In genomic region chr4:131526686-131527085, GRCh38 we compare ENCODE assay signal across 22 cellular contexts.
"Had no signal": no experiment of that assay in that cellular context is flagged by ENCODE, and none has a peak within 500 bp of the region (broad histone marks: within the 10 kb centered on the region; RNA-seq: fewer than 3 reads in every experiment).

No MANE protein-coding gene starts in this region.

- H3K4me3 ChIP-seq: dorsolateral prefrontal cortex, gastroesophageal sphincter, neural progenitor cell, prostate gland, skin epidermis, stomach, thoracic aorta, transverse colon had no signal

- H3K79me2 ChIP-seq: parathyroid adenoma had no signal

- H3K36me3 ChIP-seq: gastroesophageal sphincter, neural progenitor cell, prostate gland, stomach, thoracic aorta, transverse colon had no signal

- H3K36me3 Mint-ChIP-seq: immature natural killer cell, natural killer cell, neural progenitor cell had no signal

- ATAC-seq: gastroesophageal sphincter, left lobe of liver, natural killer cell, sciatic nerve had no signal

- H3K4me2 ChIP-seq: neural progenitor cell had no signal

- H3K4me1 Mint-ChIP-seq: immature natural killer cell, natural killer cell, neural progenitor cell had no signal

- H3K9me3 ChIP-seq: gastroesophageal sphincter, prostate gland, stomach, thoracic aorta, transverse colon had no signal

- H3K4me1 ChIP-seq: gastroesophageal sphincter, neural progenitor cell, parathyroid adenoma, prostate gland, stomach, transverse colon had no signal

- H3K27me3 ChIP-seq: dorsolateral prefrontal cortex, gastroesophageal sphincter, neural progenitor cell, stomach, transverse colon had no signal

- H3K9ac ChIP-seq: neural progenitor cell, parathyroid adenoma had no signal

- H3K27ac ChIP-seq: dorsolateral prefrontal cortex, gastroesophageal sphincter, neural progenitor cell, parathyroid adenoma, prostate gland, skin epidermis, stomach, thoracic aorta, transverse colon had no signal

- H3K27ac Mint-ChIP-seq: immature natural killer cell, natural killer cell, neural progenitor cell had no signal

- H3K4me3 Mint-ChIP-seq: immature natural killer cell, natural killer cell, neural progenitor cell had no signal

- H3K9me3 Mint-ChIP-seq: neural progenitor cell had no signal

- H2AFZ ChIP-seq: neural progenitor cell, parathyroid adenoma had no signal

- DNase-seq: caudate nucleus; cortex of kidney; dorsolateral prefrontal cortex; effector CD8-positive, alpha-beta T cell; immature natural killer cell; kidney; natural killer cell; occipital lobe; retina; stimulated activated CD4-positive, alpha-beta T cell treated with anti-CD3 and anti-CD28 coated beads, Interleukin-12 subunit alpha, Interleukin-12 subunit beta, amount 100 ng/mL, for 4 hours; stimulated activated naive CD4-positive, alpha-beta T cell; stomach; substantia nigra; transverse colon had no signal
